19 cellular contexts compared by ENCODE assay signal in the genomic region with DNA sequence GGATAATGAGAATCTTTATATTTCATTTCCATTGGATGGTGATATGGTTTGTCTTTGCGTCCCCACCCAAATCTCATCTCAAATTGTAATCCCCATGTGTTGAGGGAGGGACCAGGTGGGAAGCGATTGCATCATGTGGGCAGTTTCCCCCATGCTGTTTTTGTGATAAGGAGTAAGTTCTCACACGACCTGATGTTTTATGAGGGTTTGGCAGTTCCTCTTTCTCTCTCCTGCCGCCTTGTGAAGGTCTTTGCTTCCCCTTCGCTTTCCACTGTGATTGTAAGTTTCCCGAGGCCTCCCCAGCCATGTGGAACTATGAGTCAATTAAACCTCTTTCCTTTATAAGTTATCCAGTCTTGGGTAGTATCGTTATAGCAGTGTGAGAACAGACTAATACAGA. TPM values are rescaled to one million over a fixed set of nuclear protein-coding genes. Genes with fewer than 3 reads are reported as not detected.
DNase-seq lines count a peak whose midpoint lies in the region; ATAC-seq and TF ChIP-seq lines count a peak whose summit lies in the region.
"Had no signal": no experiment of that assay in that cellular context is flagged by ENCODE, and none has a peak within 500 bp of the region (broad histone marks: within the 10 kb centered on the region; RNA-seq: fewer than 3 reads in every experiment).

No MANE protein-coding gene starts in this region.

- H3K27ac Mint-ChIP-seq in naive B cell, result peak overlapping the region in 5 of 6 donors; percentile 36 to 72 (median 51)
- H3K27ac Mint-ChIP-seq: T-helper 2 cell treated with Interferon-gamma antibody and Interleukin-4, amounts not matched to agents 5 μg/mL and 100 μg/mL, for 36 hours had no signal

- H3K4me3 ChIP-seq in HL-60 (replicated peaks; ENCODE audit: insufficient read depth, low read length), result no peak overlapping the region

- peaks cover 22 to 35% (median 28%) of the 10 kb centered on the region in 3 donors for H3K4me1 Mint-ChIP-seq in naive B cell

- DNase-seq in HL-60 (ENCODE audit: low read depth in 1 of 2, low spot score in 1 of 2) (peak; percentile 26 to 69), MV-4-11 (lab: John Stamatoyannopoulos, UW) (peak; percentile 69), UCSD-AML1 (lab: John Stamatoyannopoulos, UW; ENCODE audit: unreplicated experiment) (peak; percentile 9), naive B cell (no peak), putamen (ENCODE audit: low spot score) (no peak), NCI-H1930 (lab: John Stamatoyannopoulos, UW) (no peak)
- DNase-seq: CD8-positive, alpha-beta memory T cell; DMS 273 treated with DMSO at 0.1 percent for 48 hours; GOT3; Karpas-422; NCI-H1048; NCI-H1694; NCI-H69; NK-92 treated with Interleukin-12 subunit alpha and Interleukin-12 subunit beta, amount 100 ng/mL, for 24 hours; Right ventricle myocardium superior had no signal

- peaks cover 0 to 5% (median 0%) of the 10 kb centered on the region in 7 donors for H3K9me3 Mint-ChIP-seq in naive B cell
- H3K9me3 Mint-ChIP-seq: T-helper 2 cell treated with Interferon-gamma antibody and Interleukin-4, amounts not matched to agents 5 μg/mL and 100 μg/mL, for 36 hours had no signal

- no peak overlapping the region for H3K27ac ChIP-seq in HL-60 (replicated peaks)

- ATAC-seq in naive B cell (ENCODE audit: low read depth in 2 of 2) (peak; percentile 58 to 67), GM21360 (IDR thresholded peaks at IDR 0.05; ENCODE audit: unreplicated experiment) (no peak), GM21367 (IDR thresholded peaks at IDR 0.05; ENCODE audit: unreplicated experiment) (no peak)
- ATAC-seq: Panc1 had no signal

- H3K27me3 Mint-ChIP-seq in naive B cell, result no peaks in the 10 kb centered on the region
- H3K27me3 Mint-ChIP-seq: CD8-positive, alpha-beta memory T cell had no signal

- peaks cover 22 to 23% of the 10 kb centered on the region in 2 donors for H3K36me3 Mint-ChIP-seq in naive B cell

- H3K27me3 ChIP-seq in HL-60 (ENCODE audit: insufficient read depth, poor library complexity, severe bottlenecking), result no peaks in the 10 kb centered on the region

- TF ChIP-seq CTCF in HL-60 (IDR thresholded peaks at IDR 0.05; ENCODE audit: insufficient read depth, low read length), result no peak

- peak overlapping the region in 1 of 8 donors; percentile 41 for H3K4me3 Mint-ChIP-seq in naive B cell
- H3K4me3 Mint-ChIP-seq: CD8-positive, alpha-beta memory T cell; T-helper 2 cell treated with Interferon-gamma antibody and Interleukin-4, amounts not matched to agents 5 μg/mL and 100 μg/mL, for 36 hours had no signal

RNA-seq across cellular contexts. Expression of a gene that starts 59.4 kb away (rescaled TPM):
- polyA plus RNA-seq in naive B cell (ENCODE audit: low read depth in 6 of 6), result 100 to 1,000 TPM; 203 to 341 (median 281) TPM

Comparison
In these comparisons a context has a peak if more than half of its experiments do, and no peak if none do; other contexts are left out.
1. DNase-seq: peak in HL-60 (2 of 2), MV-4-11 (single experiment) and UCSD-AML1 (single experiment); none in naive B cell (single experiment), putamen (single experiment) and NCI-H1930 (0 of 2).
2. ATAC-seq: peak in naive B cell (2 of 2); none in GM21360 (single experiment) and GM21367 (single experiment).